Comparison of ENCODE assay signal across 9 cellular contexts in the genomic region with DNA sequence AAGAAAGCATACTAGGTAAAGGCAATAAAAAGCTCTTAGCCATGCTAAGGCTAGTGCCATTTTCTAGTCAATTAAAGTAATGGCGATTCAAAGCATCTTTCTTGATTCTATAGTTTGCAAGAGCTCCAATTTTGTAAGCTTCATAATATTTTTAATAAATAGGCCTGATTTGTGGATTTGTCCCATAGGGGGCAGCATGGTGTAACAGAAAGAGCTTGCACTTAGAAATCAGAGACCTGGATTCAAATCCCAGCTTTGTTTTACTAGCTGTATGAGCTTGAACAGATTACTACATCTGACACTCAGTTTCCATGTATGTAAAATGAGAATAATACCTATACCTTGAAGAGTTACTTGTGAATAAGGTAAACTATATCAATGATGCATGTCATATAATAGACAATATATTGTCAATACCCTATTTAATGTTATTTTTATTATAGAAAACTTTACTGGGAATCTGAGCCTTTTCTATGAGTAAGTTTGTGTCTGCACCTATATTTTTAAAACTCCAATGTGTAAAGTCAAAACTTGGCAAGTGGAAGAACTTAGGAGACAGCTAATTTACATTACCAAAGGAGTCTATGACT.
DNase-seq lines count a peak whose midpoint lies in the region; ATAC-seq and TF ChIP-seq lines count a peak whose summit lies in the region.
"Had no signal": no experiment of that assay in that cellular context is flagged by ENCODE, and none has a peak within 500 bp of the region (broad histone marks: within the 10 kb centered on the region; RNA-seq: fewer than 3 reads in every experiment).

No MANE protein-coding gene starts in this region.

- H3K9me3 ChIP-seq in H9 (ENCODE audit: control insufficient read depth, low read depth, low read length), result no peaks in the 10 kb centered on the region

- TF ChIP-seq CTCF in H9 (conservative IDR thresholded peaks at IDR 0.05), result peak; percentile 74
- peak; percentile 62 for TF ChIP-seq CTCF in glutamatergic neuron (IDR thresholded peaks at IDR 0.05; ENCODE audit: partially characterized antibody, unreplicated experiment)

- H3K27ac Mint-ChIP-seq in H9 (no peak overlapping the region), glutamatergic neuron (ENCODE audit: unreplicated experiment) (no peak overlapping the region)

- no peak overlapping the region for H2BK120ac ChIP-seq in H9 (ENCODE audit: low read depth, low read length, poor library complexity, severe bottlenecking)

- no peak overlapping the region for H2AFZ ChIP-seq in H9 (ENCODE audit: low read length)

- no peak overlapping the region for H3K14ac ChIP-seq in H9 (ENCODE audit: insufficient read depth, low read length)

- H3K4me3 Mint-ChIP-seq in H9 (no peak overlapping the region), glutamatergic neuron (ENCODE audit: unreplicated experiment) (no peak overlapping the region)

- no peaks in the 10 kb centered on the region for H3K23me2 ChIP-seq in H9 (ENCODE audit: insufficient read length, low read depth, low read length, poor library complexity, severe bottlenecking)

- no peaks in the 10 kb centered on the region for H3K4me1 ChIP-seq in H9 (ENCODE audit: insufficient read depth, low read length)

- H3K4me1 Mint-ChIP-seq in H9 (no peaks in the 10 kb centered on the region), glutamatergic neuron (ENCODE audit: low read depth, unreplicated experiment) (no peaks in the 10 kb centered on the region)

- no peak overlapping the region for H3K23ac ChIP-seq in H9 (ENCODE audit: insufficient read length, low read depth, low read length)

- whole genome bisulfite sequencing in H9 (ENCODE audit: extremely low coverage, insufficient read length, low lambda C conversion rate), result no CpG with 5 or more reads among the region's 1 CpG

- H3K9ac ChIP-seq in H9 (ENCODE audit: extremely low read depth, insufficient read length, low read length), result no peak overlapping the region

- no peak overlapping the region for H3K56ac ChIP-seq in H9 (ENCODE audit: insufficient read length, low read depth, low read length)

- no peak overlapping the region for H2AK5ac ChIP-seq in H9 (ENCODE audit: insufficient read length, low read length)

- H3K27me3 Mint-ChIP-seq in H9 (ENCODE audit: low read depth), result no peaks in the 10 kb centered on the region; the same call in 1 of the 2 replicates
- no peaks in the 10 kb centered on the region for H3K27me3 Mint-ChIP-seq in glutamatergic neuron (ENCODE audit: unreplicated experiment)

- no peak overlapping the region for H3K27ac ChIP-seq in H9 (ENCODE audit: insufficient read length, low read depth, low read length)
- H3K27ac ChIP-seq: epithelial cell of prostate had no signal

- no peaks in the 10 kb centered on the region for H3K79me2 ChIP-seq in H9 (ENCODE audit: insufficient read depth, low read length)

- H2BK5ac ChIP-seq in H9 (ENCODE audit: insufficient read length, low read length), result no peak overlapping the region

- no peak overlapping the region for H2BK20ac ChIP-seq in H9 (ENCODE audit: low read depth, low read length, poor library complexity, severe bottlenecking)

- H3T11ph ChIP-seq in H9 (ENCODE audit: low read length), result no peak overlapping the region

- no peaks in the 10 kb centered on the region for H4K20me1 ChIP-seq in H9 (ENCODE audit: control insufficient read depth, insufficient read depth, insufficient read length)

- H4K91ac ChIP-seq in H9 (ENCODE audit: insufficient read length, low read depth, low read length), result no peak overlapping the region

- H3K36me3 Mint-ChIP-seq in H9 (ENCODE audit: insufficient read depth in 1 of 3, low read depth in 3 of 3) (no peaks in the 10 kb centered on the region), glutamatergic neuron (ENCODE audit: unreplicated experiment) (no peaks in the 10 kb centered on the region)

- H3K9me3 Mint-ChIP-seq in H9, result no peaks in the 10 kb centered on the region
- H3K9me3 Mint-ChIP-seq in glutamatergic neuron (ENCODE audit: unreplicated experiment), result no peaks in the 10 kb centered on the region

- H3K4me2 ChIP-seq in H9 (ENCODE audit: insufficient read depth, insufficient read length, low read length), result no peak overlapping the region

- no peak for ATAC-seq in HG03565 (IDR thresholded peaks at IDR 0.05; ENCODE audit: unreplicated experiment)

- no peak overlapping the region for H4K5ac ChIP-seq in H9 (ENCODE audit: insufficient read length, low read depth, low read length)

- no peak overlapping the region for H4K8ac ChIP-seq in H9 (replicated peaks; ENCODE audit: insufficient read length, low read depth, low read length)

- no peaks in the 10 kb centered on the region for H3K79me1 ChIP-seq in H9 (ENCODE audit: insufficient read depth, low read depth, low read length, poor library complexity, severe bottlenecking)

- DNase-seq in AML-193 (lab: John Stamatoyannopoulos, UW) (peak; percentile 24 to 59), H9 (no peak), SK-N-DZ (ENCODE audit: low spot score) (peak; percentile 10), glutamatergic neuron (no peak), amniotic stem cell (lab: John Stamatoyannopoulos, UW) (no peak), 8988T (no peak), dedifferentiated amniotic fluid mesenchymal stem cell (ENCODE audit: extremely low spot score) (no peak)

- H3K4ac ChIP-seq in H9 (ENCODE audit: low read depth, low read length), result no peak overlapping the region

- no peak overlapping the region for H2BK12ac ChIP-seq in H9 (ENCODE audit: insufficient read length, low read depth, low read length)

- no peak overlapping the region for H2BK15ac ChIP-seq in H9 (ENCODE audit: low read depth, low read length)

- no peak overlapping the region for H3K18ac ChIP-seq in H9 (ENCODE audit: insufficient read length, low read depth, low read length)

- no peaks in the 10 kb centered on the region for H3K27me3 ChIP-seq in H9 (ENCODE audit: insufficient read depth, low read length)

Comparison
In these comparisons a context has a peak if more than half of its experiments do, and no peak if none do; other contexts are left out.
1. DNase-seq: peak in AML-193 (2 of 2) and SK-N-DZ (single experiment); none in H9 (single experiment), glutamatergic neuron (single experiment), amniotic stem cell (single experiment), 8988T (single experiment) and dedifferentiated amniotic fluid mesenchymal stem cell (single experiment).